33 cellular contexts compared by ENCODE assay signal in genomic region chr7:103549786-103550185, GRCh38.
"Had no signal": no experiment of that assay in that cellular context is flagged by ENCODE, and none has a peak within 500 bp of the region (broad histone marks: within the 10 kb centered on the region; RNA-seq: fewer than 3 reads in every experiment).

No MANE protein-coding gene starts in this region.

- H3K27me3 ChIP-seq: adrenal gland, ascending aorta, body of pancreas, brain microvascular endothelial cell, breast epithelium, cardiac muscle cell had no signal

- H3K9me3 ChIP-seq: adrenal gland, ascending aorta, body of pancreas, breast epithelium had no signal

- FAIRE-seq: astrocyte, bronchial epithelial cell had no signal

- H3K4me3 ChIP-seq: adrenal gland, ascending aorta, body of pancreas, breast epithelium, cardiac muscle cell had no signal

- DNase-seq: activated effector memory CD4-positive, alpha-beta T cell treated with anti-CD3 and anti-CD28 coated beads, Interleukin-2, amount 50 U/mL, for 16 hours; activated effector memory CD4-positive, alpha-beta T cell treated with Interleukin-2 at 50 U/mL for 16 hours; activated gamma-delta T cell; activated gamma-delta T cell treated with Interleukin-2 at 50 U/mL for 16 hours; activated naive CD4-positive, alpha-beta T cell; activated naive CD4-positive, alpha-beta T cell treated with anti-CD3 and anti-CD28 coated beads for 36 hours; activated naive CD4-positive, alpha-beta T cell treated with anti-CD3 and anti-CD28 coated beads, Interleukin-2, amount 10 ng/mL, durations not matched to agents 7 days and 5 days; activated naive CD4-positive, alpha-beta T cell treated with anti-CD3 and anti-CD28 coated beads, Interleukin-2, amount 50 U/mL, for 16 hours; activated naive CD4-positive, alpha-beta T cell treated with Interleukin-2 at 50 U/mL for 16 hours; activated naive CD8-positive, alpha-beta T cell treated with anti-CD3 and anti-CD28 coated beads for 36 hours; activated naive CD8-positive, alpha-beta T cell treated with anti-CD3 and anti-CD28 coated beads, Interleukin-2, amount 10 ng/mL, durations not matched to agents 7 days and 5 days; activated naive CD8-positive, alpha-beta T cell treated with anti-CD3 and anti-CD28 coated beads, Interleukin-2, amount 50 U/mL, for 24 hours; activated T-cell treated with anti-CD3 and anti-CD28 coated beads, Interleukin-2, amount 50 U/mL, for 24 hours; activated T-cell treated with anti-CD3 and anti-CD28 coated beads, Interleukin-2, amount 50 U/mL, for 4 hours; activated T-cell treated with anti-CD3 and anti-CD28 coated beads, Interleukin-2, amount 50 U/mL, for 48 hours; activated T-cell treated with anti-CD3 and anti-CD28 coated beads, Interleukin-2, amount 50 U/mL, for 72 hours; adrenal gland; amniotic stem cell; amygdala; anterior cingulate cortex; aorta; body of pancreas; brain microvascular endothelial cell; caudate nucleus; central memory CD4-positive, alpha-beta T cell; cerebellar nuclear complex had no signal

- H3K36me3 ChIP-seq: adrenal gland, ascending aorta, brain microvascular endothelial cell, breast epithelium, cardiac muscle cell had no signal

- H3K4me1 ChIP-seq: adrenal gland, ascending aorta, body of pancreas, breast epithelium had no signal

- ATAC-seq: activated naive CD4-positive, alpha-beta T cell treated with anti-CD3 and anti-CD28 coated beads, Interleukin-2, amount 50 U/mL, for 72 hours; activated naive CD8-positive, alpha-beta T cell treated with anti-CD3 and anti-CD28 coated beads, Interleukin-2, amount 50 U/mL, for 24 hours; activated T-cell treated with anti-CD3 and anti-CD28 coated beads, Interleukin-2, amount 50 U/mL, for 4 hours; activated T-cell treated with anti-CD3 and anti-CD28 coated beads, Interleukin-2, amount 50 U/mL, for 72 hours; activated T-helper 17 cell treated with anti-CD3 and anti-CD28 coated beads, Interleukin-2, amount 50 U/mL, for 72 hours; body of pancreas had no signal

- H3K27ac ChIP-seq: adrenal gland, ascending aorta, body of pancreas, brain microvascular endothelial cell, breast epithelium, cardiac muscle cell had no signal
